2 cellular contexts compared by ENCODE assay signal in the genomic region with DNA sequence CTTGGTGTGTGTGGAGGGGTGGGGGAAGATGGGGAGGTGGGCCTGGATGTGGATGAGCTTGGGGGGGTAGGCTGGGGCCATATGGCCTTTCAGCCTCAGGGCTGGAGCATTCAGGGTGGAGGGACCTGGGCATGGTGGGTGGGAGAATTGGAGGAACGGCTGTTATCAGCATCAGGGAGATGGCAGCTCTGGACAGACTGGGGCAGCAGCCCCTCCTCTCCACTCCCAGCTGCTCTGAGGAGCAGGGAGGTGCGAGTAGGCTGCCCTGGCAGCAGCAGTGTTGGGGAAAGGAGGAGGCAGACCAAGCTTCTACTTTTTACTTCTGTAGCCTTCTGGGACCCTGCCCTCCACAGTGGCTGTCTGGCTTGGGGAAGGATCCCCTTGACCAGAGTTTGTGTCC.
TF ChIP-seq lines count a peak whose summit lies in the region.

No MANE protein-coding gene starts in this region.

TF ChIP-seq in GM12891, 5 proteins besides CTCF, POLR2A, EP300 and RAD21:
- TF ChIP-seq PAX5 (IDR thresholded peaks at IDR 0.05; ENCODE audit: insufficient read depth, low read length, severe bottlenecking) (no peak), TAF1 (IDR thresholded peaks at IDR 0.05; ENCODE audit: low read depth, low read length) (no peak), POU2F2 (IDR thresholded peaks at IDR 0.05; ENCODE audit: low read depth, low read length) (no peak), POLR2AphosphoS5 (IDR thresholded peaks at IDR 0.05; ENCODE audit: low read depth, low read length) (no peak), SPI1 (IDR thresholded peaks at IDR 0.05; ENCODE audit: low read depth, low read length) (no peak)

TF ChIP-seq in H1, 55 proteins besides CTCF, POLR2A, EP300 and RAD21:
- TF ChIP-seq BRCA1 (IDR thresholded peaks at IDR 0.05; ENCODE audit: low read depth, low read length), result no peak
TF ChIP-seq in H1: peak in this region for 0.
